Comparison of ENCODE assay signal across 22 cellular contexts in the genomic region with DNA sequence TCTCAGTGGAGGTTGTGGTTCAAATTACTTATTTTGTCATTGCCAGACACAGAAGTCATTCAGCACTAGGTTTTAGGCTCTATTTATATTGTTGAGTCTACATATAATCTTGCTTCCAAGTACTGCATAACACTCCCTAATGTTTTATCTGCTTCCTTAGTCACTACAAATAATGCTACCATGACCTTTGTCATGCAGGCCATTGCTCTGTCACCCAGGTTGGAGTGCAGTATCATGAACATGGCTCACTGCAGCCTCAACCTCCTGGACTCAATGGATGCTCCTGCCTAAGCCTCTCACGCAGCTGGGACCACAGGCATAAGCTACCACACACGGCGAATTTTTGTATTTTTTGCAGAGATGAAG. TPM values are rescaled to one million over a fixed set of nuclear protein-coding genes. Genes with fewer than 3 reads are reported as not detected.
DNase-seq lines count a peak whose midpoint lies in the region; ATAC-seq, FAIRE-seq and TF ChIP-seq lines count a peak whose summit lies in the region.
"Had no signal": no experiment of that assay in that cellular context is flagged by ENCODE, and none has a peak within 500 bp of the region (broad histone marks: within the 10 kb centered on the region; RNA-seq: fewer than 3 reads in every experiment).

No MANE protein-coding gene starts in this region.

- TF ChIP-seq EP300 in H1 (IDR thresholded peaks at IDR 0.05; ENCODE audit: borderline replicate concordance in 1 of 2, low read depth in 2 of 2, low read length in 2 of 2), result no peak

- H3K14ac ChIP-seq in H1 (ENCODE audit: insufficient read length), result no peak overlapping the region

- no peak overlapping the region for H3K9ac ChIP-seq in astrocyte (ENCODE audit: low read length)
- no peak overlapping the region for H3K9ac ChIP-seq in H1 (replicated peaks in 1 of 4; ENCODE audit: extremely low read depth in 1 of 4, low read depth in 3 of 4, low read length in 3 of 4)

- no peak for ATAC-seq in HG02852 (IDR thresholded peaks at IDR 0.05; ENCODE audit: unreplicated experiment)

- H4K91ac ChIP-seq in H1 (replicated peaks; ENCODE audit: insufficient read length, low read length), result no peak overlapping the region

- H3K23me2 ChIP-seq in H1 (ENCODE audit: low read depth, low read length), result no peaks in the 10 kb centered on the region

- H4K5ac ChIP-seq in H1 (ENCODE audit: insufficient read length, low read depth, low read length), result no peak overlapping the region

- H3K79me2 ChIP-seq in astrocyte (ENCODE audit: insufficient read depth, low read length), result no peaks in the 10 kb centered on the region
- no peaks in the 10 kb centered on the region for H3K79me2 ChIP-seq in H1 (ENCODE audit: control insufficient read depth in 1 of 2, insufficient read depth in 2 of 2, low read length in 2 of 2)

- no peak for DNase-seq in astrocyte (ENCODE audit: low read depth)
- no peak for DNase-seq in H1 (ENCODE audit: low read depth in 1 of 2, low spot score in 2 of 2)
- peak; percentile 1 for DNase-seq in small intestine
- no peak for DNase-seq in germinal center (ENCODE audit: low spot score)
- no peak for DNase-seq in T-helper 2 cell
- DNase-seq: C1 segment of cervical spinal cord; Calu3; CD4-positive, alpha-beta memory T cell; COR-L47; DMS53; DMS79 treated with DMSO at 0.1 percent for 48 hours; GF-D8; H7; HCEC 1CT had no signal

- H3K27me3 ChIP-seq in astrocyte (ENCODE audit: insufficient read depth, low read length), result peaks cover 2% of the 10 kb centered on the region
- H3K27me3 ChIP-seq in H1 (replicated peaks in 1 of 4; ENCODE audit: control insufficient read depth in 3 of 4, extremely low read depth in 1 of 4, insufficient read depth in 3 of 4, low read length in 3 of 4), result no peaks in the 10 kb centered on the region; a peak in 1 of 7 replicates
- H3K27me3 ChIP-seq in small intestine (ENCODE audit: control insufficient read depth in 2 of 2, insufficient read depth in 2 of 2, low read length in 2 of 2), result peaks cover 0 to 2% of the 10 kb centered on the region in 2 donors

- H3K4me1 ChIP-seq in astrocyte (ENCODE audit: insufficient read depth, low read length) (no peaks in the 10 kb centered on the region), H1 (replicated peaks in 1 of 4; ENCODE audit: control insufficient read depth in 3 of 4, insufficient read depth in 4 of 4, low read length in 3 of 4) (peaks cover 0 to 4% (median 0%) of the 10 kb centered on the region in 4 experiments; a peak in 1 of 7 replicates), small intestine (ENCODE audit: control insufficient read depth in 2 of 2, insufficient read depth in 1 of 2, low read depth in 1 of 2, low read length in 1 of 2) (no peaks in the 10 kb centered on the region)

- no peak for TF ChIP-seq POLR2A in H1 (IDR thresholded peaks at IDR 0.05; ENCODE audit: control extremely low read depth in 1 of 2, low read depth in 2 of 2, low read length in 2 of 2)

- no peak overlapping the region; the same call in 1 of the 2 replicates for H4K8ac ChIP-seq in H1 (ENCODE audit: extremely low read depth, insufficient read depth, low read length)

- H3K4me2 ChIP-seq in astrocyte (ENCODE audit: low read length), result no peak overlapping the region
- no peak overlapping the region for H3K4me2 ChIP-seq in H1 (ENCODE audit: insufficient read depth in 1 of 2, low read depth in 2 of 2, low read length in 2 of 2)
- H3K4me2 ChIP-seq: GM23338 had no signal

- FAIRE-seq in astrocyte (lab: Jason Lieb, UNC) (peak; percentile 68), H1 (lab: Jason Lieb, UNC) (no peak), small intestine (lab: Jason Lieb, UNC) (no peak)
- FAIRE-seq: GM12891, GM18507 had no signal

- 0 out of 2 replicates have a peak overlapping the region, but pooled peaks have one; percentile 9 for H2BK20ac ChIP-seq in H1 (ENCODE audit: low read length)

- no peak overlapping the region for H3K18ac ChIP-seq in H1 (ENCODE audit: extremely low read depth, low read length)

- POLR2A ChIA-PET in H1 (lab: Charles Lee; ENCODE audit: partially characterized antibody), result no interaction called here

- no peak overlapping the region for H3K56ac ChIP-seq in H1 (replicated peaks; ENCODE audit: insufficient read length, low read depth, low read length)

- H3K9me3 Mint-ChIP-seq in astrocyte (ENCODE audit: unreplicated experiment), result no peaks in the 10 kb centered on the region
- H3K9me3 Mint-ChIP-seq: CD4-positive, alpha-beta memory T cell; GM23338 had no signal

- no peaks in the 10 kb centered on the region for H3K9me3 ChIP-seq in astrocyte (ENCODE audit: insufficient read depth, low read depth, low read length)
- no peaks in the 10 kb centered on the region for H3K9me3 ChIP-seq in H1 (ENCODE audit: insufficient read depth in 2 of 2, low read depth in 1 of 2, low read length in 1 of 2)
- H3K9me3 ChIP-seq in small intestine (ENCODE audit: control insufficient read depth, low read depth), result no peaks in the 10 kb centered on the region

- no peaks in the 10 kb centered on the region for H3K79me1 ChIP-seq in H1 (ENCODE audit: low read depth, low read length)

- WGBS in H1 (ENCODE audit: extremely low coverage in 1 of 2, insufficient coverage in 1 of 2, insufficient read length in 1 of 2, insufficient replicate concordance in 2 of 2, low coverage in 1 of 2, low lambda C conversion rate in 2 of 2, missing lambda C conversion rate in 1 of 2), 2 experiments, result 89% methylated on average over 3 of the region's 3 CpGs; no CpG with 5 or more reads in 1 of the 2 experiments
- 81 to 88% (median 86%) methylated on average over 3 of the region's 3 CpGs for WGBS in small intestine, 3 donors

- peak overlapping the region; percentile 10; the same call in 1 of the 2 replicates for H2BK12ac ChIP-seq in H1 (ENCODE audit: low read depth, low read length)

- no peak overlapping the region for H2AK5ac ChIP-seq in H1 (ENCODE audit: low read depth, low read length)

- no peak overlapping the region for H3K27ac Mint-ChIP-seq in astrocyte (ENCODE audit: unreplicated experiment)
- H3K27ac Mint-ChIP-seq: CD4-positive, alpha-beta memory T cell; GM23338 had no signal

- H3K4me3 Mint-ChIP-seq in astrocyte (ENCODE audit: unreplicated experiment), result no peak overlapping the region
- H3K4me3 Mint-ChIP-seq: CD4-positive, alpha-beta memory T cell; GM23338 had no signal

- no peak overlapping the region for H3K23ac ChIP-seq in H1 (ENCODE audit: insufficient read length)

- H3K4me3 ChIP-seq in astrocyte (ENCODE audit: insufficient read depth, low read depth, low read length) (no peak overlapping the region), H1 (ENCODE audit: extremely low read depth in 1 of 4, insufficient read depth in 2 of 4, low read depth in 3 of 4, low read length in 4 of 4) (no peak overlapping the region), small intestine (ENCODE audit: low read depth in 1 of 2, low read length in 2 of 2) (no peak overlapping the region)
- H3K4me3 ChIP-seq: GM23338 had no signal

- H2AFZ ChIP-seq in astrocyte (ENCODE audit: low read depth, low read length) (no peak overlapping the region), H1 (ENCODE audit: low read length) (no peak overlapping the region)
- H2AFZ ChIP-seq: GM23338 had no signal

- no peak overlapping the region for H2BK120ac ChIP-seq in H1 (replicated peaks; ENCODE audit: low read depth, low read length)

- H3K36me3 Mint-ChIP-seq in astrocyte (ENCODE audit: low read depth, unreplicated experiment), result no peaks in the 10 kb centered on the region
- H3K36me3 Mint-ChIP-seq: CD4-positive, alpha-beta memory T cell had no signal

- H3K4me1 Mint-ChIP-seq in astrocyte (ENCODE audit: low read depth, unreplicated experiment), result no peaks in the 10 kb centered on the region

- no peak overlapping the region for H2BK5ac ChIP-seq in H1 (ENCODE audit: low read depth, low read length)

- no peak for TF ChIP-seq RAD21 in H1 (IDR thresholded peaks at IDR 0.05 in 1 of 2, conservative IDR thresholded peaks at IDR 0.05 in 1 of 2; ENCODE audit: low read depth in 2 of 2, low read length in 2 of 2)

- TF ChIP-seq CTCF in astrocyte (IDR thresholded peaks at IDR 0.05; ENCODE audit: insufficient read depth, low read depth, low read length) (no peak), H1 (IDR thresholded peaks at IDR 0.05; ENCODE audit: control extremely low read depth in 1 of 3, insufficient read depth in 1 of 3, low read depth in 1 of 3, low read length in 3 of 3) (no peak)

- no peaks in the 10 kb centered on the region for H3K36me3 ChIP-seq in astrocyte (ENCODE audit: insufficient read depth, low read length)
- H3K36me3 ChIP-seq in H1 (ENCODE audit: control insufficient read depth in 2 of 4, insufficient read depth in 4 of 4, low read length in 3 of 4), result no peaks in the 10 kb centered on the region
- H3K36me3 ChIP-seq in small intestine (ENCODE audit: control insufficient read depth in 2 of 2, insufficient read depth in 2 of 2, low read length in 2 of 2), result no peaks in the 10 kb centered on the region

- H3K27me3 Mint-ChIP-seq in astrocyte (ENCODE audit: low read depth, unreplicated experiment), result peaks cover 10% of the 10 kb centered on the region

- no peak overlapping the region for H3K4ac ChIP-seq in H1 (replicated peaks; ENCODE audit: insufficient read length, low read depth, low read length)

- CTCF ChIA-PET in H1 (lab: Charles Lee; ENCODE audit: partially characterized antibody), result interaction anchor here (0.6 to 1.8 kb wide), 11 partner anchors 10 to 90 kb away, joined by 3 to 8 read pairs (median 3); a partner anchor contains a TSS

- H2BK15ac ChIP-seq in H1 (ENCODE audit: low read length), result no peak overlapping the region

- H3K27ac ChIP-seq in astrocyte (ENCODE audit: low read depth, low read length), result no peak overlapping the region
- no peak overlapping the region for H3K27ac ChIP-seq in H1 (ENCODE audit: low read depth, low read length)
- H3K27ac ChIP-seq in small intestine (ENCODE audit: low read depth in 1 of 2, low read length in 1 of 2), result no peak overlapping the region

- H4K20me1 ChIP-seq in astrocyte (ENCODE audit: insufficient read depth, low read length), result no peaks in the 10 kb centered on the region
- H4K20me1 ChIP-seq in H1 (replicated peaks in 1 of 2; ENCODE audit: control insufficient read depth in 1 of 2, insufficient read depth in 2 of 2, low read length in 2 of 2), result no peaks in the 10 kb centered on the region

RNA-seq across cellular contexts. Expression of a gene that starts 23.5 kb away (rescaled TPM):
- total RNA-seq in astrocyte, result 9.9 and 13.1 TPM in 2 replicates
- total RNA-seq in H1 (2021; fragmentation: NEBNext Ultra II Directional; extraction: Animal tissue kit (Norgen Biotek cat#: 25700)), result 169 and 174 TPM in 2 replicates
- polyA plus RNA-seq in H1 (2011; rRNA removed) (45.8 and 77.2 TPM in 2 replicates), small intestine (10 to 100 TPM in 1 of 3 donors, 1 to 10 TPM in 1, under 1 TPM in 1; 0.22 to 11.5 (median 2.4) TPM)
- 90.6 TPM for polyA plus RNA-seq in H1 (2011; cell fraction: cytosol; rRNA removed)
- polyA plus RNA-seq in H1 (2011; cell fraction: nucleus; rRNA removed), result 221 TPM
- polyA plus RNA-seq in H1 (2012, experiment 1 of 2), result 98.3 to 127 TPM (median 121 TPM) in 4 replicates
- 85.6 TPM for polyA plus RNA-seq in H1 (2012, experiment 2 of 2)
- 175 TPM for polyA plus RNA-seq in H1 (2013, experiment 1 of 2)
- polyA plus RNA-seq in H1 (2013, experiment 2 of 2), result 166 TPM
- 38.4 and 47.0 TPM in 2 replicates for polyA minus RNA-seq in H1 (2011; rRNA and poly(A)+ RNA removed)
- 51.6 TPM for polyA minus RNA-seq in H1 (2011; cell fraction: cytosol; rRNA and poly(A)+ RNA removed)
- polyA minus RNA-seq in H1 (2011; cell fraction: nucleus; rRNA and poly(A)+ RNA removed), result 37.1 TPM

RNA-seq across cellular contexts. Expression of a gene that starts 32.1 kb away (rescaled TPM):
- 347 and 353 TPM in 2 replicates for total RNA-seq in astrocyte
- total RNA-seq in H1 (2021; fragmentation: NEBNext Ultra II Directional; extraction: Animal tissue kit (Norgen Biotek cat#: 25700)), result 38.7 and 43.0 TPM in 2 replicates
- 11.0 and 16.4 TPM in 2 replicates for polyA plus RNA-seq in H1 (2011; rRNA removed)
- 9.1 TPM for polyA plus RNA-seq in H1 (2011; cell fraction: cytosol; rRNA removed)
- polyA plus RNA-seq in H1 (2011; cell fraction: nucleus; rRNA removed), result 32.6 TPM
- polyA plus RNA-seq in H1 (2012, experiment 1 of 2), result 22.4 to 29.0 TPM (median 26.2 TPM) in 4 replicates
- polyA plus RNA-seq in H1 (2012, experiment 2 of 2), result 15.9 TPM
- 54.0 TPM for polyA plus RNA-seq in H1 (2013, experiment 1 of 2)
- 46.2 TPM for polyA plus RNA-seq in H1 (2013, experiment 2 of 2)
- polyA minus RNA-seq in H1 (2011; rRNA and poly(A)+ RNA removed), result 13.0 and 18.6 TPM in 2 replicates
- polyA minus RNA-seq in H1 (2011; cell fraction: cytosol; rRNA and poly(A)+ RNA removed), result 21.0 TPM
- polyA minus RNA-seq in H1 (2011; cell fraction: nucleus; rRNA and poly(A)+ RNA removed), result 12.7 TPM
- polyA plus RNA-seq in small intestine, result 10 to 100 TPM in 1 of 3 donors, under 1 TPM in 1, not detected in 1; 0.54 to 16.3 TPM

RNA-seq across cellular contexts. Expression of a gene that starts 50.6 kb away (rescaled TPM):
- not detected in 2 replicates for total RNA-seq in astrocyte
- not detected in 2 replicates for total RNA-seq in H1 (2021; fragmentation: NEBNext Ultra II Directional; extraction: Animal tissue kit (Norgen Biotek cat#: 25700))
- polyA plus RNA-seq in H1 (2011; rRNA removed) (0.08 and 0.09 TPM in 2 replicates), small intestine (1 to 10 TPM in 1 of 3 donors, not detected in 2; 3.5 TPM)
- polyA plus RNA-seq in H1 (2011; cell fraction: cytosol; rRNA removed), result 0.06 TPM
- 0.14 TPM for polyA plus RNA-seq in H1 (2011; cell fraction: nucleus; rRNA removed)
- 0.25 to 0.54 TPM (median 0.35 TPM) in 3 of 4 replicates, not detected in the other for polyA plus RNA-seq in H1 (2012, experiment 1 of 2)
- polyA plus RNA-seq in H1 (2012, experiment 2 of 2), result 0.14 TPM
- polyA plus RNA-seq in H1 (2013, experiment 1 of 2), result 0.10 TPM
- polyA plus RNA-seq in H1 (2013, experiment 2 of 2), result 0.13 TPM
- 0.15 TPM in 1 of 2 replicates, not detected in the other for polyA minus RNA-seq in H1 (2011; rRNA and poly(A)+ RNA removed)
- polyA minus RNA-seq in H1 (2011; cell fraction: cytosol; rRNA and poly(A)+ RNA removed), result not detected
- polyA minus RNA-seq in H1 (2011; cell fraction: nucleus; rRNA and poly(A)+ RNA removed), result not detected
- total RNA-seq: A673; Calu3; CD4-positive, alpha-beta memory T cell; Daoy; G401; GM23338; H7 had no signal
- polyA plus RNA-seq: BJ, GM23338 had no signal

RNA-seq across cellular contexts. Expression of a gene that starts 59.4 kb away (rescaled TPM):
- total RNA-seq in astrocyte, result 252 and 299 TPM in 2 replicates
- total RNA-seq in H1 (2021; fragmentation: NEBNext Ultra II Directional; extraction: Animal tissue kit (Norgen Biotek cat#: 25700)), result 161 and 168 TPM in 2 replicates
- 642 and 734 TPM in 2 replicates for polyA plus RNA-seq in H1 (2011; rRNA removed)
- polyA plus RNA-seq in H1 (2011; cell fraction: cytosol; rRNA removed), result 365 TPM
- 398 TPM for polyA plus RNA-seq in H1 (2011; cell fraction: nucleus; rRNA removed)
- polyA plus RNA-seq in H1 (2012, experiment 1 of 2), result 175 to 309 TPM (median 297 TPM) in 4 replicates
- polyA plus RNA-seq in H1 (2012, experiment 2 of 2), result 443 TPM
- 365 TPM for polyA plus RNA-seq in H1 (2013, experiment 1 of 2)
- 421 TPM for polyA plus RNA-seq in H1 (2013, experiment 2 of 2)
- polyA minus RNA-seq in H1 (2011; rRNA and poly(A)+ RNA removed), result 125 and 128 TPM in 2 replicates
- polyA minus RNA-seq in H1 (2011; cell fraction: cytosol; rRNA and poly(A)+ RNA removed), result 271 TPM
- polyA minus RNA-seq in H1 (2011; cell fraction: nucleus; rRNA and poly(A)+ RNA removed), result 60.7 TPM
- polyA plus RNA-seq in small intestine, result 100 to 1,000 TPM; 331 to 694 (median 560) TPM

RNA-seq across cellular contexts. Expression of a gene that starts 59.7 kb away (rescaled TPM):
- total RNA-seq in astrocyte, result 40.0 and 41.9 TPM in 2 replicates
- total RNA-seq in H1 (2021; fragmentation: NEBNext Ultra II Directional; extraction: Animal tissue kit (Norgen Biotek cat#: 25700)), result 36.1 and 39.4 TPM in 2 replicates
- polyA plus RNA-seq in H1 (2011; rRNA removed) (66.7 and 96.2 TPM in 2 replicates), small intestine (100 to 1,000 TPM in 1 of 3 donors, 10 to 100 TPM in 2; 80.0 to 114 (median 91.1) TPM)
- 66.7 TPM for polyA plus RNA-seq in H1 (2011; cell fraction: cytosol; rRNA removed)
- 130 TPM for polyA plus RNA-seq in H1 (2011; cell fraction: nucleus; rRNA removed)
- polyA plus RNA-seq in H1 (2012, experiment 1 of 2), result 43.8 to 59.4 TPM (median 53.4 TPM) in 4 replicates
- polyA plus RNA-seq in H1 (2012, experiment 2 of 2), result 48.4 TPM
- polyA plus RNA-seq in H1 (2013, experiment 1 of 2), result 40.6 TPM
- 39.3 TPM for polyA plus RNA-seq in H1 (2013, experiment 2 of 2)
- 68.8 and 76.7 TPM in 2 replicates for polyA minus RNA-seq in H1 (2011; rRNA and poly(A)+ RNA removed)
- polyA minus RNA-seq in H1 (2011; cell fraction: cytosol; rRNA and poly(A)+ RNA removed), result 34.0 TPM
- 43.0 TPM for polyA minus RNA-seq in H1 (2011; cell fraction: nucleus; rRNA and poly(A)+ RNA removed)

Comparison
In these comparisons a context has a peak if more than half of its experiments do, and no peak if none do; other contexts are left out.
1. RNA of a gene that starts 23.5 kb away (total RNA-seq): 169 to 174 TPM in H1; 9.9 to 13.1 TPM in astrocyte; every median in the first group is over 10 times any median in the second.